In the genomic region with DNA sequence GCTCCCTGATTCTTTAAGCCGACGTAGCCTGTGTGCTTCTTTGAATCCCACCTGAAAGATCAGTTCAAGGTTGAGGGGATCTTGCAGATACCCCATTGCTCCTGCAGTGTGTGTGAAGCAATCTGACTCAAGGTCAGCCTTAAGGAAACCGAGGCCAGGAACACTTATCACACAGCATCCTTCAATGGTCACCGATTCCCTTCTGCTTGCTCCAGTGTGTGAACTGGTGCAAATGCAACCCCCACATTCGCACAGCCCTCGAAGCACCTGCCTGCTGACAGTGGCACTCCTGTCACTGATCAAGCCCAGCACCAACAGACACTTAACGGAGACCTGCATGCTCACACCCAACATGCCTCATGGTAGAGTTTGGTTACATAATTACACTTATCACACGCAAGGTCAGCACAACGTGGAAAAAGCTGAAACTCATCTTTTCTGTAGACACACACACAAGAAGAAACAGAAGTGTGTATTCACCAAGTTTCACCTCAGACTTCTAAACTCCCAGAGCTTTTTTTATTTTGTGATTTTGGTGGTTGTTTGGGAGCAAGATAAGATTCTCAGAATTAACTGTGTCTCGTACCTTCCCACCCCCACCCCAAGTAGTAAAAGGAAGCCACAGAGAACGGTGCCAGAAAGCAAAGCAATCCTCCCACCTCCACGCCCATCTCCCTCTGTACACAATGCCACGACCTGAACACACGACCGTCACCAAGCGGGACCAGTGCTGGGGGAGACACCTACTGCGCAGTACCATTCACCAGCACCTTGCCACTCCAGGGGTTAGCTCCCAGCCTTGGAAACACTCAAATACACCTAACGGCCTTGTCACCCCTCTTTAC, we compare ENCODE assay signal across 2 cellular contexts.
TF ChIP-seq lines count a peak whose summit lies in the region.

No MANE protein-coding gene starts in this region.

TF ChIP-seq in A549, 52 proteins besides CTCF, POLR2A, EP300 and RAD21:
- no peak for TF ChIP-seq HEYL (CRISPR knock-in tag; IDR thresholded peaks at IDR 0.05)
- TF ChIP-seq MAFK (IDR thresholded peaks at IDR 0.05; ENCODE audit: partially characterized antibody) = peak; percentile 25

TF ChIP-seq in K562, 482 proteins besides CTCF, POLR2A, EP300 and RAD21:
- TF ChIP-seq ZNF316 (IDR thresholded peaks at IDR 0.05) (0 out of 2 replicates have a peak, but pooled peaks have one; percentile 11), ZNF75A (CRISPR knock-in tag; IDR thresholded peaks at IDR 0.05) (no peak), POLR2B (IDR thresholded peaks at IDR 0.05; ENCODE audit: low read depth, partially characterized antibody) (peak; percentile 22)
- TF ChIP-seq, protein P1, sequence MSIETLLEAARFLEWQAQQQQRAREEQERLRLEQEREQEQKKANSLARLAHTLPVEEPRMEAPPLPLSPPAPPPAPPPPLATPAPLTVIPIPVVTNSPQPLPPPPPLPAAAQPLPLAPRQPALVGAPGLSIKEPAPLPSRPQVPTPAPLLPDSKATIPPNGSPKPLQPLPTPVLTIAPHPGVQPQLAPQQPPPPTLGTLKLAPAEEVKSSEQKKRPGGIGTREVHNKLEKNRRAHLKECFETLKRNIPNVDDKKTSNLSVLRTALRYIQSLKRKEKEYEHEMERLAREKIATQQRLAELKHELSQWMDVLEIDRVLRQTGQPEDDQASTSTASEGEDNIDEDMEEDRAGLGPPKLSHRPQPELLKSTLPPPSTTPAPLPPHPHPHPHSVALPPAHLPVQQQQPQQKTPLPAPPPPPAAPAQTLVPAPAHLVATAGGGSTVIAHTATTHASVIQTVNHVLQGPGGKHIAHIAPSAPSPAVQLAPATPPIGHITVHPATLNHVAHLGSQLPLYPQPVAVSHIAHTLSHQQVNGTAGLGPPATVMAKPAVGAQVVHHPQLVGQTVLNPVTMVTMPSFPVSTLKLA (conservative IDR thresholded peaks at IDR 0.05) = 0 out of 4 replicates have a peak, but pooled peaks of 1 of the 2 experiments have one; percentile 11
